17 cellular contexts compared by ENCODE assay signal in genomic region chrX:96704661-96705060, GRCh38.
"Had no signal": no experiment of that assay in that cellular context is flagged by ENCODE, and none has a peak within 500 bp of the region (broad histone marks: within the 10 kb centered on the region; RNA-seq: fewer than 3 reads in every experiment).

No MANE protein-coding gene starts in this region.

- FAIRE-seq: islet of Langerhans, TTC549 had no signal

- H3K9me3 Mint-ChIP-seq: activated B cell treated with CpG ODN at 0.5 μM for 24 hours; activated CD4-positive, alpha-beta T cell treated with anti-CD3 and anti-CD28 coated beads, Interleukin-2, amount 10 ng/mL, durations not matched to agents 24 days and 14 days; activated naive CD8-positive, alpha-beta T cell treated with anti-CD3 and anti-CD28 coated beads, Interleukin-2, amount 50 U/mL, for 24 hours; activated T-helper 1 cell treated with anti-CD3 and anti-CD28 coated beads, Interleukin-12 subunit alpha, Interleukin-12 subunit beta, Interleukin-2, Interleukin-4 antibody, amounts not matched to agents 30 ng/mL and 10 ng/mL and 1 ng/mL, durations not matched to agents 14 hours and 24 hours and 36 hours; central memory CD8-positive, alpha-beta T cell had no signal

- DNase-seq: activated B cell treated with CpG ODN at 0.5 μM for 24 hours; activated CD4-positive, alpha-beta T cell treated with anti-CD3 and anti-CD28 coated beads, Interleukin-2, amount 10 ng/mL, durations not matched to agents 24 days and 14 days; activated naive CD4-positive, alpha-beta T cell treated with Interleukin-2 at 50 U/mL for 16 hours; activated naive CD8-positive, alpha-beta T cell treated with anti-CD3 and anti-CD28 coated beads, Interleukin-2, amount 50 U/mL, for 24 hours; erythroblast; head of caudate nucleus; mesenchymal stem cell; nephron progenitor cell; retina; tibial artery had no signal

- H3K27ac Mint-ChIP-seq: activated B cell treated with CpG ODN at 0.5 μM for 24 hours; activated CD4-positive, alpha-beta T cell treated with anti-CD3 and anti-CD28 coated beads, Interleukin-2, amount 10 ng/mL, durations not matched to agents 24 days and 14 days; activated naive CD8-positive, alpha-beta T cell treated with anti-CD3 and anti-CD28 coated beads, Interleukin-2, amount 50 U/mL, for 24 hours; activated T-helper 1 cell treated with anti-CD3 and anti-CD28 coated beads, Interleukin-12 subunit alpha, Interleukin-12 subunit beta, Interleukin-2, Interleukin-4 antibody, amounts not matched to agents 30 ng/mL and 10 ng/mL and 1 ng/mL, durations not matched to agents 14 hours and 24 hours and 36 hours; nephron progenitor cell had no signal

- H3K27me3 ChIP-seq: tibial artery had no signal

- H3K4me3 ChIP-seq: SK-N-MC, skin epidermis, tibial artery had no signal

- H3K27me3 Mint-ChIP-seq: activated B cell treated with CpG ODN at 0.5 μM for 24 hours; activated CD4-positive, alpha-beta T cell treated with anti-CD3 and anti-CD28 coated beads, Interleukin-2, amount 10 ng/mL, durations not matched to agents 24 days and 14 days; activated naive CD8-positive, alpha-beta T cell treated with anti-CD3 and anti-CD28 coated beads, Interleukin-2, amount 50 U/mL, for 24 hours; central memory CD8-positive, alpha-beta T cell had no signal

- ATAC-seq: activated naive CD8-positive, alpha-beta T cell treated with anti-CD3 and anti-CD28 coated beads, Interleukin-2, amount 50 U/mL, for 24 hours; left lobe of liver had no signal

- H3K9me3 ChIP-seq: tibial artery had no signal

- H3K27ac ChIP-seq: SK-N-MC, skin epidermis, tibial artery had no signal

- H3K4me3 Mint-ChIP-seq: activated B cell treated with CpG ODN at 0.5 μM for 24 hours; activated CD4-positive, alpha-beta T cell treated with anti-CD3 and anti-CD28 coated beads, Interleukin-2, amount 10 ng/mL, durations not matched to agents 24 days and 14 days; activated naive CD8-positive, alpha-beta T cell treated with anti-CD3 and anti-CD28 coated beads, Interleukin-2, amount 50 U/mL, for 24 hours; activated T-helper 1 cell treated with anti-CD3 and anti-CD28 coated beads, Interleukin-12 subunit alpha, Interleukin-12 subunit beta, Interleukin-2, Interleukin-4 antibody, amounts not matched to agents 30 ng/mL and 10 ng/mL and 1 ng/mL, durations not matched to agents 14 hours and 24 hours and 36 hours; central memory CD8-positive, alpha-beta T cell; nephron progenitor cell had no signal

- H3K36me3 ChIP-seq: tibial artery had no signal
